ENCODE assay signal across 26 cellular contexts in the genomic region with DNA sequence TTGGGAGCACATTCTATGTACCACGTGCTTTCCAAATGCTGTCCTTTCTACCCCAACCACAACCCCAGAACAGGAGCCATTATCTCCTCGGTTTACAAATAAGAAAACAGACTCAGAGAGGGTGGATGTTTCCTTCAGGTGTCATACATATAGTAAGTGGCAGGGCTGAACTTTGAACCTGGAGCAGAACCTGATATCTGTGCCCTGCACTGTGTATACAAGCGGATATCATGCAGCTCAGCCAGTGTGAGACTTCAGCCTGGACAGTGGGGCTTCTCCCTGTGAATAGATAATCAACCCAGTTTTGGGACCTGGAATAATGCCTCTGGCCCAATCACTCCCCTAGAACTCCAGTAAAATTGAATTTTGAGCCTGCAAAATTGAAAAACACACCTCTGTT.
A peak's percentile ranks its signal among the peaks of the same experiment; 100 is the strongest.
DNase-seq lines count a peak whose midpoint lies in the region; ATAC-seq, FAIRE-seq and TF ChIP-seq lines count a peak whose summit lies in the region.
"Had no signal": no experiment of that assay in that cellular context is flagged by ENCODE, and none has a peak within 500 bp of the region (broad histone marks: within the 10 kb centered on the region; RNA-seq: fewer than 3 reads in every experiment).

No MANE protein-coding gene starts in this region.

- CTCF ChIA-PET in HepG2 (lab: Yijun Ruan, JAX; ENCODE audit: low intra/inter-chr PET ratio, low total read pairs) (no interaction called here), K562 (lab: Yijun Ruan, JAX; ENCODE audit: low intra/inter-chr PET ratio) (no interaction called here)

- ATAC-seq in right lobe of liver (peak in 3 of 4 donors; percentile 51 to 67 (median 53)), HepG2 (no peak; the same call in 2 of the 3 replicates), K562 (no peak; the same call in 1 of the 3 replicates), left lobe of liver (peak; percentile 53)
- ATAC-seq: A549, HCT116 had no signal

- DNase-seq in right lobe of liver (no peak), HepG2 (ENCODE audit: low spot score) (no peak), K562 (ENCODE audit: extremely low read depth in 1 of 4, low spot score in 3 of 4) (peak in 1 of 4 experiments; percentile 22), left lobe of liver (ENCODE audit: low spot score) (no peak), smooth muscle cell (lab: John Stamatoyannopoulos, UW; ENCODE audit: unreplicated experiment) (no peak), RKO (ENCODE audit: low spot score) (no peak), SIG-M5 (lab: John Stamatoyannopoulos, UW) (no peak), mesothelial cell of epicardium (ENCODE audit: low spot score in 2 of 2, unreplicated experiment in 2 of 2) (no peak)
- DNase-seq: 8988T; ACHN; AML-193; BE2C; C1 segment of cervical spinal cord; Calu3; CD4-positive, alpha-beta memory T cell; COR-L47; DMS53; DND-41; GM23248; H7 had no signal

- 77% methylated on average over 3 of the region's 3 CpGs for WGBS in right lobe of liver (ENCODE audit: insufficient coverage, low coverage, low lambda C conversion rate, missing lambda C conversion rate)
- WGBS in HepG2 (ENCODE audit: low lambda C conversion rate), result 17% methylated on average over 3 of the region's 3 CpGs
- WGBS in K562 (ENCODE audit: insufficient coverage, low coverage, missing lambda C conversion rate), result 17% methylated on average over 3 of the region's 3 CpGs
- WGBS in smooth muscle cell (ENCODE audit: low lambda C conversion rate), result 96% methylated on average over 3 of the region's 3 CpGs

- no peak overlapping the region for H3K27ac Mint-ChIP-seq in mesothelial cell of epicardium
- H3K27ac Mint-ChIP-seq: CD4-positive, alpha-beta memory T cell had no signal

- H3K27me3 ChIP-seq in right lobe of liver (no peaks in the 10 kb centered on the region), HepG2 (ENCODE audit: control insufficient read depth in 1 of 2, insufficient read depth in 2 of 2, low read length in 2 of 2) (no peaks in the 10 kb centered on the region; a peak in 1 of 5 replicates), K562 (ENCODE audit: control insufficient read depth in 2 of 2, insufficient read depth in 2 of 2, low read length in 2 of 2) (peaks cover 0 to 9% of the 10 kb centered on the region in 2 experiments; a peak in 2 of 5 replicates), smooth muscle cell (ENCODE audit: low read depth) (no peaks in the 10 kb centered on the region)
- H3K27me3 ChIP-seq: BE2C had no signal

- H3K9ac ChIP-seq in HepG2 (ENCODE audit: insufficient read depth, low read depth, low read length), result no peak overlapping the region
- no peak overlapping the region for H3K9ac ChIP-seq in K562 (ENCODE audit: insufficient read depth in 1 of 2, low read depth in 2 of 2, low read length in 2 of 2)
- no peak overlapping the region for H3K9ac ChIP-seq in smooth muscle cell (ENCODE audit: low read depth)
- H3K9ac ChIP-seq: GM23248 had no signal

- FAIRE-seq in HepG2 (lab: Jason Lieb, UNC) (no peak), K562 (lab: Jason Lieb, UNC) (no peak)
- FAIRE-seq: A549, G401.6, GM12892, GM19239, H1 had no signal

- H3K79me2 ChIP-seq in HepG2 (ENCODE audit: insufficient read depth, low read length) (no peaks in the 10 kb centered on the region), K562 (ENCODE audit: control insufficient read depth, insufficient read depth, low read length) (no peaks in the 10 kb centered on the region), smooth muscle cell (ENCODE audit: low read depth) (no peaks in the 10 kb centered on the region)

- in situ Hi-C loops in HepG2 (cut with HindIII; ENCODE audit: extremely low pct_ligation_motif_present, low pct_unique_long_range_greater_than_20kb), result no loop called here
- in situ Hi-C loops in K562 (cut with MboI), result no loop called here

- no peak for TF ChIP-seq RAD21 in HepG2 (CRISPR knock-in tag; IDR thresholded peaks at IDR 0.05)
- TF ChIP-seq RAD21 in K562 (CRISPR knock-in tag; conservative IDR thresholded peaks at IDR 0.05 in 1 of 2, IDR thresholded peaks at IDR 0.05 in 1 of 2), result no peak

- no peak overlapping the region for H3K4me3 Mint-ChIP-seq in mesothelial cell of epicardium
- H3K4me3 Mint-ChIP-seq: CD4-positive, alpha-beta memory T cell had no signal

- no peak overlapping the region for H3K27ac ChIP-seq in right lobe of liver
- no peak overlapping the region for H3K27ac ChIP-seq in HepG2 (ENCODE audit: extremely low read length, insufficient read depth, low read length)
- no peak overlapping the region for H3K27ac ChIP-seq in K562 (ENCODE audit: extremely low read depth, low read depth, low read length)
- H3K27ac ChIP-seq in smooth muscle cell (ENCODE audit: low read depth), result no peak overlapping the region
- H3K27ac ChIP-seq: A549, GM23248 had no signal

- H3K9me1 ChIP-seq in K562 (ENCODE audit: control insufficient read depth, insufficient read depth, low read length), result no peaks in the 10 kb centered on the region

- POLR2A ChIA-PET in HepG2 (lab: Yijun Ruan, JAX), result no interaction called here
- POLR2A ChIA-PET in K562 (lab: Yijun Ruan, JAX), result no interaction called here

- BruUV-seq in HepG2 (replicated peaks; lab: Mats Ljungman, UMichigan) (no TSS peak), K562 (replicated peaks; lab: Mats Ljungman, UMichigan) (no TSS peak)

- TF ChIP-seq EP300 in HepG2 (IDR thresholded peaks at IDR 0.05; ENCODE audit: low read depth in 2 of 2, low read length in 2 of 2) (no peak), HepG2 (CRISPR knock-in tag; IDR thresholded peaks at IDR 0.05; ENCODE audit: borderline replicate concordance) (no peak), K562 (IDR thresholded peaks at IDR 0.05; ENCODE audit: low read length) (no peak)

- H3K4me1 ChIP-seq in right lobe of liver (no peaks in the 10 kb centered on the region), HepG2 (ENCODE audit: insufficient read depth, low read length) (no peaks in the 10 kb centered on the region), K562 (replicated peaks in 1 of 2; ENCODE audit: control insufficient read depth in 2 of 2, insufficient read depth in 2 of 2, low read length in 2 of 2) (peaks cover 7 to 16% of the 10 kb centered on the region in 2 experiments; a peak in 3 of 5 replicates), smooth muscle cell (ENCODE audit: low read depth) (no peaks in the 10 kb centered on the region)
- H3K4me1 ChIP-seq: A549 had no signal

- TF ChIP-seq CTCF in right lobe of liver (IDR thresholded peaks at IDR 0.05), result no peak
- TF ChIP-seq CTCF in HepG2 (CRISPR knock-in tag; IDR thresholded peaks at IDR 0.05), result no peak
- TF ChIP-seq CTCF in K562 (IDR thresholded peaks at IDR 0.05 in 2 of 3, conservative IDR thresholded peaks at IDR 0.05 in 1 of 3; ENCODE audit: insufficient read depth in 2 of 3, low read depth in 1 of 3, low read length in 3 of 3), result no peak
- no peak for TF ChIP-seq CTCF in smooth muscle cell (IDR thresholded peaks at IDR 0.05; ENCODE audit: borderline replicate concordance, insufficient read depth, poor library complexity, severe bottlenecking)
- TF ChIP-seq CTCF in mesothelial cell of epicardium (IDR thresholded peaks at IDR 0.05; ENCODE audit: unreplicated experiment), result no peak

- H3K36me3 ChIP-seq in right lobe of liver, result no peaks in the 10 kb centered on the region
- H3K36me3 ChIP-seq in HepG2 (replicated peaks in 1 of 2; ENCODE audit: control insufficient read depth in 1 of 2, insufficient read depth in 2 of 2, low read length in 2 of 2), result no peaks in the 10 kb centered on the region
- H3K36me3 ChIP-seq in K562 (ENCODE audit: control insufficient read depth, insufficient read depth, low read length), result no peaks in the 10 kb centered on the region
- H3K36me3 ChIP-seq in smooth muscle cell (ENCODE audit: low read depth), result no peaks in the 10 kb centered on the region
- H3K36me3 ChIP-seq: BE2C had no signal

- peaks cover 32% of the 10 kb centered on the region for H3K9me3 Mint-ChIP-seq in mesothelial cell of epicardium
- H3K9me3 Mint-ChIP-seq: CD4-positive, alpha-beta memory T cell had no signal

- H3K36me3 Mint-ChIP-seq in mesothelial cell of epicardium, result no peaks in the 10 kb centered on the region
- H3K36me3 Mint-ChIP-seq: CD4-positive, alpha-beta memory T cell had no signal

- H3K9me3 ChIP-seq in right lobe of liver (no peaks in the 10 kb centered on the region), HepG2 (ENCODE audit: low read length) (peaks cover 10% of the 10 kb centered on the region), K562 (replicated peaks; ENCODE audit: control insufficient read depth, insufficient read depth, low read depth, low read length) (no peaks in the 10 kb centered on the region), smooth muscle cell (replicated peaks; ENCODE audit: low read depth) (no peaks in the 10 kb centered on the region)
- H3K9me3 ChIP-seq: A549, BE2C had no signal

- TF ChIP-seq POLR2A in right lobe of liver (IDR thresholded peaks at IDR 0.05), result no peak
- TF ChIP-seq POLR2A in HepG2 (IDR thresholded peaks at IDR 0.05; ENCODE audit: insufficient read depth in 1 of 2, low read depth in 2 of 2, low read length in 2 of 2), result no peak
- TF ChIP-seq POLR2A in K562 (conservative IDR thresholded peaks at IDR 0.05), result no peak

- H3K27me3 Mint-ChIP-seq in mesothelial cell of epicardium (ENCODE audit: low read depth), result no peaks in the 10 kb centered on the region

- H2AFZ ChIP-seq in HepG2 (ENCODE audit: low read length) (no peak overlapping the region), K562 (ENCODE audit: low read depth, low read length) (peak overlapping the region; percentile 72), smooth muscle cell (ENCODE audit: low read depth) (no peak overlapping the region)
- H2AFZ ChIP-seq: GM23248 had no signal

- H3K4me3 ChIP-seq in right lobe of liver, result no peak overlapping the region
- H3K4me3 ChIP-seq in HepG2 (replicated peaks in 1 of 3; ENCODE audit: insufficient read depth in 1 of 3, low read depth in 2 of 3, low read length in 3 of 3), result no peak overlapping the region
- no peak overlapping the region for H3K4me3 ChIP-seq in K562
- no peak overlapping the region for H3K4me3 ChIP-seq in smooth muscle cell
- H3K4me3 ChIP-seq: A549, GM23248 had no signal

- H3F3A ChIP-seq in smooth muscle cell (ENCODE audit: low read depth), result no peaks in the 10 kb centered on the region

- intact Hi-C loops in right lobe of liver (cut with DNase I), result no loop called here
- intact Hi-C loops in HepG2 (cut with micrococcal nuclease; ENCODE audit: unreplicated experiment), result no loop called here
- intact Hi-C loops in K562 (cut with micrococcal nuclease), result no loop called here

- H3K4me1 Mint-ChIP-seq in mesothelial cell of epicardium, result no peaks in the 10 kb centered on the region
- H3K4me1 Mint-ChIP-seq: CD4-positive, alpha-beta memory T cell had no signal

- no peak overlapping the region for H3K4me2 ChIP-seq in HepG2 (ENCODE audit: low read depth, low read length)
- no peak overlapping the region; the same call in 1 of the 2 replicates for H3K4me2 ChIP-seq in K562 (ENCODE audit: insufficient read depth, low read length)
- H3K4me2 ChIP-seq in smooth muscle cell, result peak overlapping the region; percentile 15
- H3K4me2 ChIP-seq: A549 had no signal

- H4K20me1 ChIP-seq in HepG2 (ENCODE audit: insufficient read depth, low read length) (no peaks in the 10 kb centered on the region), K562 (replicated peaks; ENCODE audit: control insufficient read depth, insufficient read depth, low read length) (no peaks in the 10 kb centered on the region), smooth muscle cell (ENCODE audit: low read depth) (no peaks in the 10 kb centered on the region)

TF ChIP-seq in HepG2, 621 proteins besides CTCF, POLR2A, EP300 and RAD21 (continues in another document):
- TF ChIP-seq RFX5 (IDR thresholded peaks at IDR 0.05; ENCODE audit: low read depth, low read length), result no peak

TF ChIP-seq in K562, 482 proteins besides CTCF, POLR2A, EP300 and RAD21 (continues in another document):
- no peak for TF ChIP-seq ZZZ3 (IDR thresholded peaks at IDR 0.05)

Comparison
In these comparisons a context has a peak if more than half of its experiments do, and no peak if none do; other contexts are left out.
1. ATAC-seq: peak in right lobe of liver (3 of 4) and left lobe of liver (single experiment); none in HepG2 (single experiment) and K562 (single experiment).